Comparison of ENCODE assay signal across 8 cellular contexts in the genomic region with DNA sequence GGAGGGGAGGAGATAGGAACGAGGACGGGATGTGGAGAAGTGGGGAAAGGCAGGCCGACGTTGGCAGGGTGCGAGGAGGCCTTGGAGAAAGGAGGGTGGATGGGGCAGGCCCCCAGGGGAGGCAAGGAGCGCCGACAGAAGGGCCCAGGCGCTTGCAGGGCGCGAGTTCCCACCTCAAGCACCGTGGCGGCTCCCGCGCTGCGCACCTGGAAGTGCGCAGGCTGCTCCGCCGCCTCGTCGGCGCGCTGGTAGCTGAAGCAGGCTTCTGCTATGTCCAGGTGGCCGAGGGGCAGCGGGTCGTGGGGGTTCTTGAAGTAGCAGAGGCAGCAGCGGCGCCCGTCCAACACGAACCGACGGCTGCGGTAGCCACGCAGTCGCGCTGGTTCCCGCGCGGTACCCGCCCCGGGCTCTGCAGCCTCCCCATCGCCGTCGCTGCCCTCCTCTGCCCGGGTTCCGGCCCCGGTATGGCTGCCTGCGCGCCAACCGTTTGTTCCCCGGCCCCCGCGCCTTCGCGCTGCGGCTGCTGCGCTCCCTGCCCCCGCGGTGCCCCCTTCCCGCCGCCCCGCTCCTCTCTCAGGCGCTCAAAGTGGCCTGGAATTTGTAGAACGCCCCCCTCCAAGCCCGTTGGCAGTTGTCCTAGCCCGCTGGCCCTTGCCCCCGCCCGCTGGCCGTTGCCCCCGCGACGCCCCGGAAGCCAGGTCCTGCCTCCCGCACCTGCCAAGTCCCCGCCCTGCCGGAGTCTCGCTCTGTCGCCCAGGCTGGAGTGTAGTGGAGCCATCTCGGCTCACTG. TPM values are rescaled to one million over a fixed set of nuclear protein-coding genes. Genes with fewer than 3 reads are reported as not detected.
A peak's percentile ranks its signal among the peaks of the same experiment; 100 is the strongest.
DNase-seq lines count a peak whose midpoint lies in the region; FAIRE-seq and TF ChIP-seq lines count a peak whose summit lies in the region.

No MANE protein-coding gene starts in this region.

- intact Hi-C loops in spleen (cut with DNase I; ENCODE audit: low total_unique reads) = loop anchor here (5.0 kb wide), 1 partner anchor 57 kb away; the partner anchor contains the start of gene BLTP3B

- WGBS in spleen, 5 donors = 1 to 2% (median 1%) methylated on average over 44 to 78 of the region's 78 CpGs

- H3K9me3 Mint-ChIP-seq in astrocyte (ENCODE audit: unreplicated experiment) = no peaks in the 10 kb centered on the region

- H3K4me3 ChIP-seq in HAP-1 = peak overlapping the region; percentile 59
- H3K4me3 ChIP-seq in Loucy (ENCODE audit: low read length, poor library complexity, severe bottlenecking) = peak overlapping the region; percentile 82
- peak overlapping the region; percentile 95 for H3K4me3 ChIP-seq in astrocyte (ENCODE audit: insufficient read depth, low read depth, low read length)
- peak overlapping the region; percentile 100 for H3K4me3 ChIP-seq in iPS-18a (ENCODE audit: low read length)
- H3K4me3 ChIP-seq in spleen = peak overlapping the region; percentile 58 to 89 (median 74)

- no peaks in the 10 kb centered on the region for H3K27me3 Mint-ChIP-seq in astrocyte (ENCODE audit: low read depth, unreplicated experiment)

- peak overlapping the region; percentile 96 for H3K4me2 ChIP-seq in Loucy (ENCODE audit: low read depth, low read length, poor library complexity, severe bottlenecking)
- H3K4me2 ChIP-seq in astrocyte (ENCODE audit: low read length) = peak overlapping the region; percentile 93

- H2AFZ ChIP-seq in Loucy (ENCODE audit: low read length) (peak overlapping the region; percentile 85), astrocyte (ENCODE audit: low read depth, low read length) (peak overlapping the region; percentile 87)

- no peak for TF ChIP-seq POLR2A in spleen (IDR thresholded peaks at IDR 0.05)

- peaks cover 2% of the 10 kb centered on the region for H3K4me1 Mint-ChIP-seq in astrocyte (ENCODE audit: low read depth, unreplicated experiment)

- H3K79me2 ChIP-seq in Loucy (ENCODE audit: insufficient read depth, low read length) = peaks cover 60% of the 10 kb centered on the region
- H3K79me2 ChIP-seq in astrocyte (ENCODE audit: insufficient read depth, low read length) = peaks cover 24% of the 10 kb centered on the region

- H3K4me1 ChIP-seq in HAP-1 = peaks cover 8% of the 10 kb centered on the region
- peaks cover 47% of the 10 kb centered on the region for H3K4me1 ChIP-seq in Loucy (ENCODE audit: insufficient read depth, low read length, poor library complexity, severe bottlenecking)
- peaks cover 7% of the 10 kb centered on the region for H3K4me1 ChIP-seq in astrocyte (ENCODE audit: insufficient read depth, low read length)
- H3K4me1 ChIP-seq in iPS-18a (ENCODE audit: control insufficient read depth, low read depth, low read length) = no peaks in the 10 kb centered on the region
- H3K4me1 ChIP-seq in spleen = peaks cover 13 to 60% (median 35%) of the 10 kb centered on the region in 6 donors

- H3F3A ChIP-seq in Loucy (ENCODE audit: low read depth) = 0 out of 2 replicates have a peak, but pooled peaks cover 5% of the 10 kb centered on the region

- FAIRE-seq in astrocyte (lab: Jason Lieb, UNC) = no peak

- TF ChIP-seq CTCF in GM10266 (IDR thresholded peaks at IDR 0.05; ENCODE audit: control insufficient read depth, insufficient read depth, low read depth, missing control alignments) (no peak), Loucy (conservative IDR thresholded peaks at IDR 0.05; ENCODE audit: low read length) (no peak), astrocyte (IDR thresholded peaks at IDR 0.05; ENCODE audit: insufficient read depth, low read depth, low read length) (no peak), spleen (IDR thresholded peaks at IDR 0.05 in 8 of 11, conservative IDR thresholded peaks at IDR 0.05 in 3 of 11) (no peak)

- H3K36me3 Mint-ChIP-seq in astrocyte (ENCODE audit: low read depth, unreplicated experiment) = no peaks in the 10 kb centered on the region

- no peak overlapping the region for H3K27ac ChIP-seq in astrocyte (ENCODE audit: low read depth, low read length)
- H3K27ac ChIP-seq in iPS-18a (ENCODE audit: low read length) = no peak overlapping the region
- peak overlapping the region; percentile 57 to 92 (median 88) for H3K27ac ChIP-seq in spleen

- peaks cover 10% of the 10 kb centered on the region for H3K36me3 ChIP-seq in HAP-1 (replicated peaks)
- H3K36me3 ChIP-seq in Loucy (ENCODE audit: insufficient read depth, low read length) = no peaks in the 10 kb centered on the region
- no peaks in the 10 kb centered on the region for H3K36me3 ChIP-seq in astrocyte (ENCODE audit: insufficient read depth, low read length)
- peaks cover 5% of the 10 kb centered on the region for H3K36me3 ChIP-seq in iPS-18a (ENCODE audit: control insufficient read depth, low read depth, low read length)
- peaks cover 0 to 13% (median 2%) of the 10 kb centered on the region in 6 donors for H3K36me3 ChIP-seq in spleen

- peak overlapping the region; percentile 98 for H3K4me3 Mint-ChIP-seq in astrocyte (ENCODE audit: unreplicated experiment)

- in situ Hi-C loops in HAP-1 (cut with MboI; ENCODE audit: low sequenced_read_pairs) = no loop called here

- no peaks in the 10 kb centered on the region for H3K27me3 ChIP-seq in HAP-1 (ENCODE audit: low read depth)
- H3K27me3 ChIP-seq in Loucy (ENCODE audit: insufficient read depth, low read length, poor library complexity, severe bottlenecking) = no peaks in the 10 kb centered on the region
- no peaks in the 10 kb centered on the region for H3K27me3 ChIP-seq in astrocyte (ENCODE audit: insufficient read depth, low read length)
- H3K27me3 ChIP-seq in iPS-18a (ENCODE audit: control insufficient read depth, insufficient read depth, low read length) = no peaks in the 10 kb centered on the region
- no peaks in the 10 kb centered on the region for H3K27me3 ChIP-seq in spleen (replicated peaks in 1 of 7)

- DNase-seq in GM10266 (ENCODE audit: extremely low spot score) = peak; percentile 84
- DNase-seq in HAP-1 (ENCODE audit: low spot score in 2 of 2) = peak; percentile 38 to 87
- peak; percentile 74 to 82 (median 76) for DNase-seq in T-helper 1 cell
- peak; percentile 10 for DNase-seq in astrocyte (ENCODE audit: low read depth)
- DNase-seq in spleen = peak; percentile 96
- no peak for DNase-seq in mesenteric fat pad (ENCODE audit: low spot score)

- no peak overlapping the region for H3K27ac Mint-ChIP-seq in astrocyte (ENCODE audit: unreplicated experiment)

- no peaks in the 10 kb centered on the region for H3K9me2 ChIP-seq in Loucy (replicated peaks; ENCODE audit: low read depth, low read length)

- no peaks in the 10 kb centered on the region for H3K9me3 ChIP-seq in HAP-1
- no peaks in the 10 kb centered on the region for H3K9me3 ChIP-seq in Loucy (ENCODE audit: insufficient read depth, low read depth, low read length)
- no peaks in the 10 kb centered on the region for H3K9me3 ChIP-seq in astrocyte (ENCODE audit: insufficient read depth, low read depth, low read length)
- H3K9me3 ChIP-seq in iPS-18a (ENCODE audit: control insufficient read depth, low read depth, low read length) = no peaks in the 10 kb centered on the region
- no peaks in the 10 kb centered on the region for H3K9me3 ChIP-seq in spleen

- peaks cover 7% of the 10 kb centered on the region for H4K20me1 ChIP-seq in Loucy (ENCODE audit: insufficient read depth, low read length, poor library complexity, severe bottlenecking)
- H4K20me1 ChIP-seq in astrocyte (ENCODE audit: insufficient read depth, low read length) = no peaks in the 10 kb centered on the region

- H3K9ac ChIP-seq in Loucy (ENCODE audit: low read depth, low read length, poor library complexity, severe bottlenecking) (peak overlapping the region; percentile 78), astrocyte (ENCODE audit: low read length) (peak overlapping the region; percentile 87), iPS-18a (ENCODE audit: low read length) (peak overlapping the region; percentile 73)

RNA-seq across cellular contexts. Expression of gene ACTR6, which starts 1.1 kb away (rescaled TPM):
- total RNA-seq in astrocyte = 23.9 and 26.6 TPM in 2 replicates
- 10 to 100 TPM; 20.1 to 32.4 (median 25.1) TPM for total RNA-seq in spleen
- polyA plus RNA-seq in spleen = 10 to 100 TPM; 15.0 to 23.1 (median 18.4) TPM
- 17.7 TPM for total RNA-seq in mesenteric fat pad

RNA-seq across cellular contexts. Expression of gene BLTP3B, which starts 56.9 kb away (rescaled TPM):
- total RNA-seq in astrocyte (13.3 and 16.0 TPM in 2 replicates), spleen (10 to 100 TPM; 29.5 to 42.5 (median 36.3) TPM), mesenteric fat pad (41.1 TPM)
- polyA plus RNA-seq in spleen = 1 to 10 TPM; 3.8 to 6.3 (median 5.1) TPM

Comparison
In these comparisons a context has a peak if more than half of its experiments do, and no peak if none do; other contexts are left out.
1. H3K27ac ChIP-seq: peak in spleen (8 of 8); none in astrocyte (single experiment) and iPS-18a (single experiment).
2. Peak in every context shown above with its lines, with median percentiles within 50 percentile points of each other: H3K4me3 ChIP-seq and H3K9ac ChIP-seq.